ENCODE assay signal across 9 cellular contexts in the genomic region with DNA sequence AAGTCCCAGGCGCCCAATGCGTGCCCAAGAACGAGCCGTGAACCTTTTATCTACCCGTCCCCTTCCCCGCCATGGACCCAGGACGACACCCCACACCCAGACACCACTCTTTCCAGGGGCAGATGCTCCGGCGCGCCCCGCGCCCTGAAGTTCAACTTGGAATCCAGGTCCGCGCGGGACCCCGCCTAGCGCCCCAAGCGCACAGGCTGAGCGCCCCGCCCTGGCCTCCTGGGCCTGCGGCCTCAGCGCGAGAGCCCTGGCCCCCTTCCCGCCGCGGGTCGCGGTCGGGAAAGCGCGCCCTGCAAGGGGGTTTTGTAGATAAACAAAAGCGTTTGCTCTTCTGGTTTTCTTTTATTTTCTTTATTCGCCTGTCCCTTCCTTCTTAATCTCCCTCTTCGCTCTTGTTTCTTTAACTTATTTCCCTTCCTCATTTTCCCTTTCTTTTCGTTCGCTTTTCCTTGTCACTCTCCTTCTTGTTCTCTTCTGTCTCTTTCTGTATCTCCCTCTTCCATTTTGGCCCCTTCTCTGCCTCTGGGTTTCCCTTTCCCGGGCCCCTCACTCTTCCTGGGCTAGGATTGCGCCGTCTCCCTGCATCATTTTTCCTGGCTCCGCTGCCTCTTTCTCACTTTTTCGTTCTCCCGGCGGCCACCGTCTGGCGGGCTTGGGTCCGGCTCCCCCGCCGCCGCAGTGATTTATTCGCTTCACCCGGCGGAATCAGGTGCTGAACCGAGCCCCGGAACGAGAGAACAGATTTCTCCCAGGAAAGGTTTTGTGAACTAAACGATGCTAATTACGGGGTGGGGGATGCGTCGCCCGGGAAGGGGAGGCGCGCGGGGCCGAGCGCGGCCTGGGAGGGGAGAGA. TPM values are rescaled to one million over a fixed set of nuclear protein-coding genes. Genes with fewer than 3 reads are reported as not detected.
DNase-seq lines count a peak whose midpoint lies in the region; ATAC-seq, FAIRE-seq and TF ChIP-seq lines count a peak whose summit lies in the region.
"Had no signal": no experiment of that assay in that cellular context is flagged by ENCODE, and none has a peak within 500 bp of the region (broad histone marks: within the 10 kb centered on the region; RNA-seq: fewer than 3 reads in every experiment).

No MANE protein-coding gene starts in this region.

- TF ChIP-seq CTCF in K562 (IDR thresholded peaks at IDR 0.05 in 2 of 3, conservative IDR thresholded peaks at IDR 0.05 in 1 of 3; ENCODE audit: insufficient read depth in 2 of 3, low read depth in 1 of 3, low read length in 3 of 3): no peak

- H3K79me2 ChIP-seq in K562 (ENCODE audit: control insufficient read depth, insufficient read depth, low read length): no peaks in the 10 kb centered on the region

- H3K4me1 Mint-ChIP-seq in stimulated activated naive CD8-positive, alpha-beta T cell treated with anti-CD3 and anti-CD28 coated beads, Interleukin-15, Interleukin-2, amounts not matched to agents 100 ng/mL and 50 ng/mL, for 24 hours (ENCODE audit: low read depth): peaks cover 42% of the 10 kb centered on the region

- FAIRE-seq in K562 (lab: Jason Lieb, UNC): no peak

- H3K9me3 Mint-ChIP-seq in stimulated activated naive CD8-positive, alpha-beta T cell treated with anti-CD3 and anti-CD28 coated beads, Interleukin-15, Interleukin-2, amounts not matched to agents 100 ng/mL and 50 ng/mL, for 24 hours: no peaks in the 10 kb centered on the region

- H3K27ac Mint-ChIP-seq in stimulated activated naive CD8-positive, alpha-beta T cell treated with anti-CD3 and anti-CD28 coated beads, Interleukin-15, Interleukin-2, amounts not matched to agents 100 ng/mL and 50 ng/mL, for 24 hours: peak overlapping the region; percentile 64

- ATAC-seq in stimulated activated naive CD8-positive, alpha-beta T cell treated with anti-CD3 and anti-CD28 coated beads, Interleukin-15, Interleukin-2, amounts not matched to agents 100 U/mL and 50 U/mL, for 24 hours: no peak
- ATAC-seq in K562: no peak

- intact Hi-C loops in K562 (cut with micrococcal nuclease): loop anchor here (5.0 kb wide), 1 partner anchor 168 kb away; no protein-coding TSS in a partner anchor

- H3K4me3 ChIP-seq in K562: no peak overlapping the region
- H3K4me3 ChIP-seq in muscle layer of colon (ENCODE audit: low read depth in 1 of 2, low read length in 2 of 2): peak overlapping the region; percentile 35 to 38

- DNase-seq in stimulated activated naive CD8-positive, alpha-beta T cell treated with anti-CD3 and anti-CD28 coated beads, Interleukin-15, Interleukin-2, amounts not matched to agents 100 U/mL and 50 U/mL, for 24 hours: no peak
- DNase-seq in K562 (ENCODE audit: extremely low read depth in 1 of 4, low spot score in 3 of 4): no peak
- DNase-seq in ureter (ENCODE audit: low spot score): no peak
- no peak for DNase-seq in HCEC 1CT
- no peak for DNase-seq in cortex of kidney (lab: John Stamatoyannopoulos, UW)
- DNase-seq in NCI-H748 treated with DMSO at 0.1 percent for 48 hours (lab: John Stamatoyannopoulos, UW): no peak

- no peak overlapping the region for H3K4me2 ChIP-seq in K562 (ENCODE audit: insufficient read depth, low read length)

- H3K27me3 ChIP-seq in K562 (ENCODE audit: control insufficient read depth in 2 of 2, insufficient read depth in 2 of 2, low read length in 2 of 2): peaks cover 14 to 46% of the 10 kb centered on the region in 2 experiments
- peaks cover 64 to 93% of the 10 kb centered on the region in 2 donors for H3K27me3 ChIP-seq in muscle layer of colon (ENCODE audit: control insufficient read depth in 1 of 2, insufficient read depth in 2 of 2, low read length in 2 of 2)

- BruUV-seq in K562 (replicated peaks; lab: Mats Ljungman, UMichigan): no TSS peak

- no peak overlapping the region for H3K9ac ChIP-seq in K562 (ENCODE audit: insufficient read depth in 1 of 2, low read depth in 2 of 2, low read length in 2 of 2)
- no peak overlapping the region for H3K9ac ChIP-seq in muscle layer of colon (ENCODE audit: low read length)

- no peak for TF ChIP-seq RAD21 in K562 (CRISPR knock-in tag; conservative IDR thresholded peaks at IDR 0.05 in 1 of 2, IDR thresholded peaks at IDR 0.05 in 1 of 2)

- H3K36me3 Mint-ChIP-seq in stimulated activated naive CD8-positive, alpha-beta T cell treated with anti-CD3 and anti-CD28 coated beads, Interleukin-15, Interleukin-2, amounts not matched to agents 100 ng/mL and 50 ng/mL, for 24 hours (ENCODE audit: low read depth): no peaks in the 10 kb centered on the region

- H3K4me3 Mint-ChIP-seq in stimulated activated naive CD8-positive, alpha-beta T cell treated with anti-CD3 and anti-CD28 coated beads, Interleukin-15, Interleukin-2, amounts not matched to agents 100 ng/mL and 50 ng/mL, for 24 hours: peak overlapping the region; percentile 69

- no peaks in the 10 kb centered on the region for H3K9me1 ChIP-seq in K562 (ENCODE audit: control insufficient read depth, insufficient read depth, low read length)

- H4K20me1 ChIP-seq in K562 (replicated peaks; ENCODE audit: control insufficient read depth, insufficient read depth, low read length): peaks cover 11% of the 10 kb centered on the region; the same call in 1 of the 2 replicates

- H3K27ac ChIP-seq in K562 (ENCODE audit: extremely low read depth, low read depth, low read length): no peak overlapping the region
- H3K27ac ChIP-seq in muscle layer of colon (ENCODE audit: low read depth, low read length): no peak overlapping the region

- CTCF ChIA-PET in K562 (lab: Yijun Ruan, JAX; ENCODE audit: low intra/inter-chr PET ratio): no interaction called here

- no peak for TF ChIP-seq EP300 in K562 (IDR thresholded peaks at IDR 0.05; ENCODE audit: low read length)

- POLR2A ChIA-PET in K562 (lab: Yijun Ruan, JAX): no interaction called here

- H3K27me3 Mint-ChIP-seq in stimulated activated naive CD8-positive, alpha-beta T cell treated with anti-CD3 and anti-CD28 coated beads, Interleukin-15, Interleukin-2, amounts not matched to agents 100 ng/mL and 50 ng/mL, for 24 hours: peaks cover 91% of the 10 kb centered on the region

- in situ Hi-C loops in K562 (cut with MboI): no loop called here

- H3K36me3 ChIP-seq in K562 (ENCODE audit: control insufficient read depth, insufficient read depth, low read length) (no peaks in the 10 kb centered on the region), muscle layer of colon (ENCODE audit: insufficient read depth, low read length) (no peaks in the 10 kb centered on the region)

- H2AFZ ChIP-seq in K562 (ENCODE audit: low read depth, low read length): no peak overlapping the region

- 11% methylated on average over 21 of the region's 66 CpGs for WGBS in K562 (ENCODE audit: insufficient coverage, low coverage, missing lambda C conversion rate)

- peaks cover 0 to 17% of the 10 kb centered on the region in 2 experiments; a peak in 2 of 5 replicates for H3K4me1 ChIP-seq in K562 (replicated peaks in 1 of 2; ENCODE audit: control insufficient read depth in 2 of 2, insufficient read depth in 2 of 2, low read length in 2 of 2)
- H3K4me1 ChIP-seq in muscle layer of colon (ENCODE audit: insufficient read depth, low read length): peaks cover 6% of the 10 kb centered on the region

- H3K9me3 ChIP-seq in K562 (replicated peaks; ENCODE audit: control insufficient read depth, insufficient read depth, low read depth, low read length) (no peaks in the 10 kb centered on the region), muscle layer of colon (ENCODE audit: low read length) (no peaks in the 10 kb centered on the region)

- TF ChIP-seq POLR2A in K562 (conservative IDR thresholded peaks at IDR 0.05): no peak

TF ChIP-seq in K562, 482 proteins besides CTCF, POLR2A, EP300 and RAD21:
- no peak for TF ChIP-seq POLR2G (IDR thresholded peaks at IDR 0.05; ENCODE audit: low read depth, low read length)
- TF ChIP-seq, protein P1, sequence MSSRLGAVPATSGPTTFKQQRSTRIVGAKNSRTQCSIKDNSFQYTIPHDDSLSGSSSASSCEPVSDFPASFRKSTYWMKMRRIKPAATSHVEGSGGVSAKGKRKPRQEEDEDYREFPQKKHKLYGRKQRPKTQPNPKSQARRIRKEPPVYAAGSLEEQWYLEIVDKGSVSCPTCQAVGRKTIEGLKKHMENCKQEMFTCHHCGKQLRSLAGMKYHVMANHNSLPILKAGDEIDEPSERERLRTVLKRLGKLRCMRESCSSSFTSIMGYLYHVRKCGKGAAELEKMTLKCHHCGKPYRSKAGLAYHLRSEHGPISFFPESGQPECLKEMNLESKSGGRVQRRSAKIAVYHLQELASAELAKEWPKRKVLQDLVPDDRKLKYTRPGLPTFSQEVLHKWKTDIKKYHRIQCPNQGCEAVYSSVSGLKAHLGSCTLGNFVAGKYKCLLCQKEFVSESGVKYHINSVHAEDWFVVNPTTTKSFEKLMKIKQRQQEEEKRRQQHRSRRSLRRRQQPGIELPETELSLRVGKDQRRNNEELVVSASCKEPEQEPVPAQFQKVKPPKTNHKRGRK (tag; IDR thresholded peaks at IDR 0.05): peak; percentile 61

RNA-seq across cellular contexts. Expression of a gene that starts 15.3 kb away (rescaled TPM):
- not detected in 2 replicates for total RNA-seq in K562 (2011; cell fraction: chromatin; rRNA removed; ENCODE audit: low replicate concordance)
- not detected in 2 replicates for total RNA-seq in K562 (2011; cell fraction: nucleolus; rRNA removed)
- total RNA-seq in K562 (2011; cell fraction: nucleoplasm; rRNA removed): not detected in 2 replicates
- total RNA-seq in K562 (2014; rRNA removed) (not detected in 2 replicates), K562 (2014; rRNA removed; fragmentation: Illumina TruSeq; extraction: Trizol) (not detected in 2 replicates), K562 (2015; rRNA removed; fragmentation: Illumina TruSeq; extraction: Trizol) (not detected in 2 replicates), K562 (2021) (not detected in 2 replicates), ureter (0.52 TPM)
- polyA plus RNA-seq in K562 (2011; rRNA removed) (not detected in 2 replicates), K562 (2014; fragmentation: Illumina TruSeq; extraction: Trizol) (not detected in 2 replicates), K562 (2014; fragmentation: Nextera tagmentation; extraction: Ambion mirVana) (not detected), K562 (2014; rRNA removed) (not detected in 2 replicates)
- not detected in 2 replicates for polyA plus RNA-seq in K562 (2011; cell fraction: cytosol; rRNA removed)
- polyA plus RNA-seq in K562 (2011; cell fraction: nucleus; rRNA removed): not detected in 2 replicates
- polyA plus RNA-seq in K562 (2012): not detected in 2 replicates
- not detected in 2 replicates for polyA minus RNA-seq in K562 (2011; rRNA and poly(A)+ RNA removed)
- polyA minus RNA-seq in K562 (2011; cell fraction: cytosol; rRNA and poly(A)+ RNA removed): not detected in 2 replicates
- polyA minus RNA-seq in K562 (2011; cell fraction: nucleus; rRNA and poly(A)+ RNA removed): not detected in 2 replicates
- total RNA-seq: aorta had no signal
- polyA plus RNA-seq: aorta had no signal
